8 cellular contexts compared by ENCODE assay signal in the genomic region with DNA sequence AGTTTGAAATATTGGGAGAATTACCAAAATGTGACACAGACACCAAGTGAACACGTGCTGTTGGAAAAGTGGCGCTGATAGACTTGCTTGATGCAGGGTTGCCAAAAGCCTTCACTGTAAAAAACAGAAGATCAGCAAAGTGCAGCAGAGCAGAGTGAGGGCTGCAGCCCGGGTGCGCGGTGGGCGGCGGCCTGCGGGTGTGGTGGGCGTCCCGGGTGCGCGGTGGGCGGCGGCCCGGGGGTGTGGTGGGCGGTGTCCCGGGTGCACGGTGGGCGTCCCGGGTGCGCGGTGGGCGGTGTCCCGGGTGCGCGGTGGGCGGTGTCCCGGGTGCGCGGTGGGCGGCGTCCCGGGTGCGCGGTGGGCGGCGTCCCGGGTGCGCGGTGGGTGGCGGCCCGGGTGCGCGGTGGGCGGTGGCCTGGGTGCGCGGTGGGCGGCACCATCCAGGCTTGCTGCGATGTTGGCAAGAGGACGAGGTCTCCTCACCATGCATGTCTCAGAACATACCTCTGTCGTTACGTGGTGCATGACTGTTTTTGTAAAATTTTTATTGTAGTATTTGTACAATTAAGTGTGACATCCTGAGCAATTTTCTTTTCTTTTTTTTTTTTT. TPM values are rescaled to one million over a fixed set of nuclear protein-coding genes. Genes with fewer than 3 reads are reported as not detected.
A peak's percentile ranks its signal among the peaks of the same experiment; 100 is the strongest.
DNase-seq lines count a peak whose midpoint lies in the region; ATAC-seq and TF ChIP-seq lines count a peak whose summit lies in the region.

No MANE protein-coding gene starts in this region.

- H3K4me1 ChIP-seq in BLaER1 (peaks cover 27% of the 10 kb centered on the region), mesenchymal stem cell (ENCODE audit: control insufficient read depth, insufficient read depth, low read depth, low read length) (peaks cover 1% of the 10 kb centered on the region), PC-3 (ENCODE audit: insufficient read depth, low read length) (0 out of 2 replicates have a peak, but pooled peaks cover 5% of the 10 kb centered on the region)

- H3K4me3 ChIP-seq in BLaER1: peak overlapping the region; percentile 51
- peak overlapping the region in 1 of 2 experiments; percentile 69 for H3K4me3 ChIP-seq in mesenchymal stem cell (ENCODE audit: insufficient read depth in 1 of 2, low read depth in 1 of 2, low read length in 2 of 2)
- no peak overlapping the region for H3K4me3 ChIP-seq in PC-3 (ENCODE audit: low read length)

- H3K4ac ChIP-seq in mesenchymal stem cell (ENCODE audit: low read depth in 1 of 2, low read length in 2 of 2): no peak overlapping the region

- H3K27ac ChIP-seq in BLaER1: no peak overlapping the region
- H3K27ac ChIP-seq in mesenchymal stem cell (ENCODE audit: low read length, poor library complexity, severe bottlenecking): no peak overlapping the region
- no peak overlapping the region for H3K27ac ChIP-seq in PC-3 (ENCODE audit: low read length)

- no peak overlapping the region for H2BK12ac ChIP-seq in mesenchymal stem cell (ENCODE audit: low read length in 2 of 2)

- H3K27me3 Mint-ChIP-seq in activated naive CD8-positive, alpha-beta T cell treated with anti-CD3 and anti-CD28 coated beads for 36 hours: no peaks in the 10 kb centered on the region

- no peaks in the 10 kb centered on the region for H3K9me3 Mint-ChIP-seq in activated naive CD8-positive, alpha-beta T cell treated with anti-CD3 and anti-CD28 coated beads for 36 hours

- H3K27ac Mint-ChIP-seq in activated naive CD8-positive, alpha-beta T cell treated with anti-CD3 and anti-CD28 coated beads for 36 hours: no peak overlapping the region

- intact Hi-C loops in PC-3 (cut with micrococcal nuclease): no loop called here

- H3K79me2 ChIP-seq in PC-3 (ENCODE audit: low read length): no peaks in the 10 kb centered on the region

- peak; percentile 46 for DNase-seq in NCI-H2227 treated with DMSO at 0.1 percent for 48 hours (lab: John Stamatoyannopoulos, UW)
- DNase-seq in activated naive CD8-positive, alpha-beta T cell treated with anti-CD3 and anti-CD28 coated beads for 36 hours: peak; percentile 48
- no peak for DNase-seq in mesenchymal stem cell
- no peak for DNase-seq in LoVo (ENCODE audit: low spot score)
- no peak for DNase-seq in PC-3
- DNase-seq in middle frontal gyrus (ENCODE audit: extremely low spot score, low spot score): no peak

- peaks cover 32% of the 10 kb centered on the region for H4K20me1 ChIP-seq in BLaER1
- no peaks in the 10 kb centered on the region for H4K20me1 ChIP-seq in PC-3 (ENCODE audit: low read length)

- H3K36me3 ChIP-seq in BLaER1: peaks cover 45% of the 10 kb centered on the region
- H3K36me3 ChIP-seq in mesenchymal stem cell (ENCODE audit: control insufficient read depth in 1 of 2, insufficient read depth in 2 of 2, low read depth in 1 of 2, low read length in 2 of 2): peaks cover 21 to 44% of the 10 kb centered on the region in 2 experiments
- 0 out of 2 replicates have a peak, but pooled peaks cover 2% of the 10 kb centered on the region for H3K36me3 ChIP-seq in PC-3 (ENCODE audit: low read depth, low read length)

- no peak overlapping the region for H4K8ac ChIP-seq in mesenchymal stem cell (ENCODE audit: low read length)

- H3K9me3 ChIP-seq in BLaER1: no peaks in the 10 kb centered on the region
- no peaks in the 10 kb centered on the region for H3K9me3 ChIP-seq in mesenchymal stem cell (ENCODE audit: control insufficient read depth, low read length)
- H3K9me3 ChIP-seq in PC-3 (ENCODE audit: low read length): no peaks in the 10 kb centered on the region

- no peaks in the 10 kb centered on the region for H3F3A ChIP-seq in PC-3 (ENCODE audit: low read length, unreplicated experiment)

- no peak overlapping the region for H3K14ac ChIP-seq in mesenchymal stem cell (ENCODE audit: low read length in 2 of 2)

- no peak overlapping the region for H4K91ac ChIP-seq in mesenchymal stem cell (ENCODE audit: low read length)

- H2AK5ac ChIP-seq in mesenchymal stem cell (ENCODE audit: low read length, severe bottlenecking): no peak overlapping the region

- 96% methylated on average over 39 of the region's 52 CpGs for WGBS in mesenchymal stem cell

- CTCF ChIA-PET in PC-3 (lab: Charles Lee): interaction anchor here (0.6 kb wide), 1 partner anchor 25 kb away, joined by 4 read pairs; no protein-coding TSS in a partner anchor

- no TSS peak for BruUV-seq in PC-3 (replicated peaks; lab: Mats Ljungman, UMichigan)

- no peak for ATAC-seq in GM21825 (IDR thresholded peaks at IDR 0.05; ENCODE audit: unreplicated experiment)
- ATAC-seq in PC-3: no peak

- H2BK15ac ChIP-seq in mesenchymal stem cell (ENCODE audit: low read depth, poor library complexity, severe bottlenecking): no peak overlapping the region

- H3K4me1 Mint-ChIP-seq in activated naive CD8-positive, alpha-beta T cell treated with anti-CD3 and anti-CD28 coated beads for 36 hours: peaks cover 11% of the 10 kb centered on the region

- H3K9ac ChIP-seq in BLaER1: no peak overlapping the region
- H3K9ac ChIP-seq in mesenchymal stem cell (ENCODE audit: low read length): peak overlapping the region; percentile 57
- no peak overlapping the region for H3K9ac ChIP-seq in PC-3 (ENCODE audit: low read length)

- POLR2A ChIA-PET in PC-3 (lab: Charles Lee; ENCODE audit: unreplicated experiment): no interaction called here

- H3K4me2 ChIP-seq in BLaER1: peak overlapping the region; percentile 87
- no peak overlapping the region for H3K4me2 ChIP-seq in mesenchymal stem cell (ENCODE audit: low read length, poor library complexity, severe bottlenecking)
- no peak overlapping the region for H3K4me2 ChIP-seq in PC-3 (ENCODE audit: low read length)

- no peaks in the 10 kb centered on the region for H3K27me3 ChIP-seq in BLaER1
- H3K27me3 ChIP-seq in mesenchymal stem cell (ENCODE audit: control insufficient read depth in 1 of 2, insufficient read depth in 1 of 2, low read length in 2 of 2): no peaks in the 10 kb centered on the region
- H3K27me3 ChIP-seq in PC-3 (ENCODE audit: low read length): no peaks in the 10 kb centered on the region

- peak overlapping the region; percentile 37 for H3K4me3 Mint-ChIP-seq in activated naive CD8-positive, alpha-beta T cell treated with anti-CD3 and anti-CD28 coated beads for 36 hours

- H2BK120ac ChIP-seq in mesenchymal stem cell (ENCODE audit: low read depth, low read length): no peak overlapping the region

- no peaks in the 10 kb centered on the region for H3K9me2 ChIP-seq in PC-3 (replicated peaks; ENCODE audit: low read length)

- no peaks in the 10 kb centered on the region for H3K79me1 ChIP-seq in mesenchymal stem cell (replicated peaks; ENCODE audit: low read length, poor library complexity, severe bottlenecking)

- H3K23ac ChIP-seq in mesenchymal stem cell (ENCODE audit: low read length in 2 of 2): no peak overlapping the region

- no peak for TF ChIP-seq CTCF in PC-3 (conservative IDR thresholded peaks at IDR 0.05; ENCODE audit: low read depth, low read length)

- H3K36me3 Mint-ChIP-seq in activated naive CD8-positive, alpha-beta T cell treated with anti-CD3 and anti-CD28 coated beads for 36 hours: no peaks in the 10 kb centered on the region

- no peak overlapping the region for H2BK5ac ChIP-seq in mesenchymal stem cell (ENCODE audit: low read depth, low read length, poor library complexity, severe bottlenecking)

- no peak overlapping the region for H3K18ac ChIP-seq in mesenchymal stem cell (ENCODE audit: low read depth in 1 of 2, low read length in 2 of 2)

- no peak overlapping the region for H2AFZ ChIP-seq in mesenchymal stem cell (ENCODE audit: low read depth, low read length)
- H2AFZ ChIP-seq in PC-3 (ENCODE audit: low read length): no peak overlapping the region

RNA-seq across cellular contexts. Expression of gene TEX22, which starts 34.1 kb away (rescaled TPM):
- total RNA-seq in activated naive CD8-positive, alpha-beta T cell treated with anti-CD3 and anti-CD28 coated beads for 36 hours: 1 to 10 TPM in 1 of 2 experiments, under 1 TPM in 1; 0.56 to 2.1 TPM
- 0.06 TPM for polyA plus RNA-seq in mesenchymal stem cell (2013, experiment 1 of 2)
- polyA plus RNA-seq in mesenchymal stem cell (2013, experiment 2 of 2): 0.04 TPM
- total RNA-seq in PC-3 (2014; rRNA removed): 0.29 and 0.40 TPM in 2 replicates

RNA-seq across cellular contexts. Expression of gene PACS2, which starts 49.7 kb away (rescaled TPM):
- total RNA-seq in activated naive CD8-positive, alpha-beta T cell treated with anti-CD3 and anti-CD28 coated beads for 36 hours: 10 to 100 TPM; 21.1 to 22.2 TPM
- 39.0 TPM for polyA plus RNA-seq in mesenchymal stem cell (2013, experiment 1 of 2)
- 35.9 TPM for polyA plus RNA-seq in mesenchymal stem cell (2013, experiment 2 of 2)
- total RNA-seq in PC-3 (2014; rRNA removed): 56.0 and 62.0 TPM in 2 replicates

RNA-seq across cellular contexts. Expression of gene MTA1, which starts 55.4 kb away (rescaled TPM):
- total RNA-seq in activated naive CD8-positive, alpha-beta T cell treated with anti-CD3 and anti-CD28 coated beads for 36 hours: 100 to 1,000 TPM; 148 to 149 TPM
- 66.6 TPM for polyA plus RNA-seq in mesenchymal stem cell (2013, experiment 1 of 2)
- polyA plus RNA-seq in mesenchymal stem cell (2013, experiment 2 of 2): 63.2 TPM
- total RNA-seq in PC-3 (2014; rRNA removed): 82.3 and 102 TPM in 2 replicates

Comparison
In these comparisons a context has a peak if more than half of its experiments do, and no peak if none do; other contexts are left out.
1. DNase-seq: peak in NCI-H2227 treated with DMSO at 0.1 percent for 48 hours (single experiment) and activated naive CD8-positive, alpha-beta T cell treated with anti-CD3 and anti-CD28 coated beads for 36 hours (single experiment); none in mesenchymal stem cell (single experiment), LoVo (single experiment), PC-3 (single experiment) and middle frontal gyrus (single experiment).